Comparison of ENCODE assay signal across 10 cellular contexts in genomic region chr5:94830520-94830919, GRCh38.
DNase-seq lines count a peak whose midpoint lies in the region; ATAC-seq, FAIRE-seq and TF ChIP-seq lines count a peak whose summit lies in the region.
"Had no signal": no experiment of that assay in that cellular context is flagged by ENCODE, and none has a peak within 500 bp of the region (broad histone marks: within the 10 kb centered on the region; RNA-seq: fewer than 3 reads in every experiment).

No MANE protein-coding gene starts in this region.

- H3K4me3 ChIP-seq in astrocyte (ENCODE audit: insufficient read depth, low read depth, low read length) = no peak overlapping the region
- H3K4me3 ChIP-seq in lower leg skin (ENCODE audit: low read depth, poor library complexity, severe bottlenecking) = no peak overlapping the region

- H3K4me1 Mint-ChIP-seq in astrocyte (ENCODE audit: low read depth, unreplicated experiment) = no peaks in the 10 kb centered on the region
- peaks cover 13% of the 10 kb centered on the region for H3K4me1 Mint-ChIP-seq in nephron progenitor cell

- no peak for DNase-seq in astrocyte (ENCODE audit: low read depth)
- no peak for DNase-seq in nephron progenitor cell
- no peak for DNase-seq in lower leg skin (ENCODE audit: low spot score in 2 of 2)

- H3K36me3 ChIP-seq in astrocyte (ENCODE audit: insufficient read depth, low read length) = no peaks in the 10 kb centered on the region

- H3K9me3 ChIP-seq in astrocyte (ENCODE audit: insufficient read depth, low read depth, low read length) = no peaks in the 10 kb centered on the region

- H3K27me3 ChIP-seq in astrocyte (ENCODE audit: insufficient read depth, low read length) = no peaks in the 10 kb centered on the region

- H3K9me3 Mint-ChIP-seq in astrocyte (ENCODE audit: unreplicated experiment) = peaks cover 4% of the 10 kb centered on the region
- H3K9me3 Mint-ChIP-seq in nephron progenitor cell = no peaks in the 10 kb centered on the region
- H3K9me3 Mint-ChIP-seq: stimulated activated naive CD8-positive, alpha-beta T cell treated with anti-CD3 and anti-CD28 coated beads, Interleukin-15, Interleukin-2, amounts not matched to agents 100 ng/mL and 50 ng/mL, for 24 hours had no signal

- H3K4me1 ChIP-seq in astrocyte (ENCODE audit: insufficient read depth, low read length) = no peaks in the 10 kb centered on the region

- FAIRE-seq in astrocyte (lab: Jason Lieb, UNC) = no peak
- FAIRE-seq: endometrium had no signal

- no peaks in the 10 kb centered on the region for H4K20me1 ChIP-seq in astrocyte (ENCODE audit: insufficient read depth, low read length)

- H3K27ac ChIP-seq in astrocyte (ENCODE audit: low read depth, low read length) = no peak overlapping the region

- intact Hi-C loops in lower leg skin (cut with DNase I; ENCODE audit: low total_unique reads) = no loop called here

- WGBS in lower leg skin, 2 donors = 40 to 43% methylated on average over 2 of the region's 2 CpGs

- H3K4me3 Mint-ChIP-seq in astrocyte (ENCODE audit: unreplicated experiment) (no peak overlapping the region), nephron progenitor cell (no peak overlapping the region)
- H3K4me3 Mint-ChIP-seq: stimulated activated naive CD8-positive, alpha-beta T cell treated with anti-CD3 and anti-CD28 coated beads, Interleukin-15, Interleukin-2, amounts not matched to agents 100 ng/mL and 50 ng/mL, for 24 hours had no signal

- no peak overlapping the region for H3K9ac ChIP-seq in astrocyte (ENCODE audit: low read length)

- H2AFZ ChIP-seq in astrocyte (ENCODE audit: low read depth, low read length) = no peak overlapping the region

- H3K4me2 ChIP-seq in astrocyte (ENCODE audit: low read length) = no peak overlapping the region

- no peaks in the 10 kb centered on the region for H3K27me3 Mint-ChIP-seq in astrocyte (ENCODE audit: low read depth, unreplicated experiment)
- peaks cover 4% of the 10 kb centered on the region for H3K27me3 Mint-ChIP-seq in nephron progenitor cell (ENCODE audit: low read depth, poor library complexity)

- ATAC-seq in HG02759 (IDR thresholded peaks at IDR 0.05; ENCODE audit: unreplicated experiment) (peak; percentile 67), HG03108 (IDR thresholded peaks at IDR 0.05; ENCODE audit: unreplicated experiment) (no peak), GM21723 (IDR thresholded peaks at IDR 0.05; ENCODE audit: unreplicated experiment) (no peak), HG02970 (IDR thresholded peaks at IDR 0.05; ENCODE audit: low FRiP score, unreplicated experiment) (no peak)

- TF ChIP-seq CTCF in GM12872 (IDR thresholded peaks at IDR 0.05; ENCODE audit: insufficient read depth, low read depth, low read length) (peak; percentile 39; the same call in 2 of the 3 replicates), astrocyte (IDR thresholded peaks at IDR 0.05; ENCODE audit: insufficient read depth, low read depth, low read length) (peak; percentile 17), nephron progenitor cell (IDR thresholded peaks at IDR 0.05) (peak; percentile 42), lower leg skin (IDR thresholded peaks at IDR 0.05) (no peak)

- no peak overlapping the region for H3K27ac Mint-ChIP-seq in astrocyte (ENCODE audit: unreplicated experiment)
- no peak overlapping the region for H3K27ac Mint-ChIP-seq in nephron progenitor cell
- H3K27ac Mint-ChIP-seq: stimulated activated naive CD8-positive, alpha-beta T cell treated with anti-CD3 and anti-CD28 coated beads, Interleukin-15, Interleukin-2, amounts not matched to agents 100 ng/mL and 50 ng/mL, for 24 hours had no signal

- no peak for TF ChIP-seq POLR2A in lower leg skin (IDR thresholded peaks at IDR 0.05)

- peaks cover 21% of the 10 kb centered on the region for H3K36me3 Mint-ChIP-seq in astrocyte (ENCODE audit: low read depth, unreplicated experiment)
- peaks cover 25% of the 10 kb centered on the region for H3K36me3 Mint-ChIP-seq in nephron progenitor cell (ENCODE audit: low read depth)

- no peaks in the 10 kb centered on the region for H3K79me2 ChIP-seq in astrocyte (ENCODE audit: insufficient read depth, low read length)

Comparison
In these comparisons a context has a peak if more than half of its experiments do, and no peak if none do; other contexts are left out.
1. CTCF ChIP-seq: peak in GM12872 (single experiment), astrocyte (single experiment) and nephron progenitor cell (single experiment); none in lower leg skin (0 of 3).